8 cellular contexts compared by ENCODE assay signal in genomic region chr1:220271706-220272046, GRCh38. TPM values are rescaled to one million over a fixed set of nuclear protein-coding genes. Genes with fewer than 3 reads are reported as not detected.
DNase-seq lines count a peak whose midpoint lies in the region; ATAC-seq and TF ChIP-seq lines count a peak whose summit lies in the region.

No MANE protein-coding gene starts in this region.

- no peaks in the 10 kb centered on the region for H3K9me3 Mint-ChIP-seq in activated naive CD4-positive, alpha-beta T cell treated with anti-CD3 and anti-CD28 coated beads for 36 hours

- H3K27me3 Mint-ChIP-seq in activated naive CD4-positive, alpha-beta T cell treated with anti-CD3 and anti-CD28 coated beads for 36 hours (ENCODE audit: low read depth), result peaks cover 6% of the 10 kb centered on the region

- no peaks in the 10 kb centered on the region for H3K9me3 ChIP-seq in colonic mucosa
- no peaks in the 10 kb centered on the region for H3K9me3 ChIP-seq in lower lobe of right lung

- H3K36me3 Mint-ChIP-seq in activated naive CD4-positive, alpha-beta T cell treated with anti-CD3 and anti-CD28 coated beads for 36 hours (ENCODE audit: low read depth), result peaks cover 24% of the 10 kb centered on the region

- peak; percentile 12 for DNase-seq in activated naive CD4-positive, alpha-beta T cell treated with anti-CD3 and anti-CD28 coated beads for 36 hours
- DNase-seq in activated naive CD4-positive, alpha-beta T cell (lab: John Stamatoyannopoulos, UW), result no peak
- DNase-seq in LNCaP clone FGC (ENCODE audit: low read depth), result no peak
- DNase-seq in colonic mucosa, result peak; percentile 23
- DNase-seq in lower lobe of right lung, result no peak
- no peak for DNase-seq in NCI-H1436 treated with DMSO at 0.1 percent for 48 hours (lab: John Stamatoyannopoulos, UW)
- no peak for DNase-seq in T1000 (lab: John Stamatoyannopoulos, UW)
- no peak for DNase-seq in NCI-H1417 treated with DMSO at 0.1 percent for 48 hours (lab: John Stamatoyannopoulos, UW)

- no peak overlapping the region for H3K4me3 Mint-ChIP-seq in activated naive CD4-positive, alpha-beta T cell treated with anti-CD3 and anti-CD28 coated beads for 36 hours

- H3K9ac ChIP-seq in colonic mucosa (ENCODE audit: low read depth in 2 of 2, low read length in 2 of 2), result peak overlapping the region; percentile 91 to 98

- no peaks in the 10 kb centered on the region for H3K36me3 ChIP-seq in colonic mucosa
- H3K36me3 ChIP-seq in lower lobe of right lung, result peaks cover 6% of the 10 kb centered on the region

- no peak overlapping the region for H3K27ac Mint-ChIP-seq in activated naive CD4-positive, alpha-beta T cell treated with anti-CD3 and anti-CD28 coated beads for 36 hours

- CTCF ChIA-PET in activated naive CD4-positive, alpha-beta T cell treated with anti-CD3 and anti-CD28 coated beads for 36 hours (lab: Charles Lee), result interaction anchor here (1.0 to 1.3 kb wide), 2 partner anchors 28 to 45 kb away, joined by 4 read pairs; no protein-coding TSS in a partner anchor

- TF ChIP-seq CTCF in LNCaP clone FGC (IDR thresholded peaks at IDR 0.05; ENCODE audit: control insufficient read depth, extremely low read depth, insufficient read depth) (no peak), colonic mucosa (IDR thresholded peaks at IDR 0.05) (no peak), lower lobe of right lung (IDR thresholded peaks at IDR 0.05) (no peak)

- H3K4me3 ChIP-seq in LNCaP clone FGC (ENCODE audit: low read depth, low read length) (peak overlapping the region; percentile 93), colonic mucosa (peak overlapping the region; percentile 82), lower lobe of right lung (peak overlapping the region; percentile 93)

- H3K27ac ChIP-seq in colonic mucosa, result peak overlapping the region; percentile 76
- H3K27ac ChIP-seq in lower lobe of right lung, result peak overlapping the region; percentile 92

- intact Hi-C loops in activated naive CD4-positive, alpha-beta T cell treated with anti-CD3 and anti-CD28 coated beads for 36 hours (cut with micrococcal nuclease), result loop anchor here (1.0 to 5.0 kb wide), 7 partner anchors 53 to 1097 kb away; partner anchors contain the start of genes BPNT1, EPRS1, HLX and MARK1
- intact Hi-C loops in colonic mucosa (cut with DNase I) (no loop called here), lower lobe of right lung (cut with DNase I) (no loop called here)

- H3K4me1 ChIP-seq in colonic mucosa, result peaks cover 11% of the 10 kb centered on the region
- H3K4me1 ChIP-seq in lower lobe of right lung, result peaks cover 30% of the 10 kb centered on the region

- H3K4me1 Mint-ChIP-seq in activated naive CD4-positive, alpha-beta T cell treated with anti-CD3 and anti-CD28 coated beads for 36 hours (ENCODE audit: low read depth), result peaks cover 29% of the 10 kb centered on the region

- H3K27me3 ChIP-seq in colonic mucosa (no peaks in the 10 kb centered on the region), lower lobe of right lung (ENCODE audit: low read depth) (no peaks in the 10 kb centered on the region)

- peak; percentile 23 to 25 for ATAC-seq in lower lobe of right lung

RNA-seq across cellular contexts. Expression of gene RAB3GAP2, which starts 0.6 kb away (rescaled TPM):
- 10 to 100 TPM; 37.3 to 39.6 TPM for total RNA-seq in activated naive CD4-positive, alpha-beta T cell treated with anti-CD3 and anti-CD28 coated beads for 36 hours
- total RNA-seq in colonic mucosa (10 to 100 TPM; 33.2 to 34.2 TPM), lower lobe of right lung (36.1 TPM)

Comparison
In these comparisons a context has a peak if more than half of its experiments do, and no peak if none do; other contexts are left out.
1. DNase-seq: peak in activated naive CD4-positive, alpha-beta T cell treated with anti-CD3 and anti-CD28 coated beads for 36 hours (single experiment) and colonic mucosa (single experiment); none in activated naive CD4-positive, alpha-beta T cell (0 of 4), LNCaP clone FGC (single experiment), lower lobe of right lung (single experiment), NCI-H1436 treated with DMSO at 0.1 percent for 48 hours (single experiment), T1000 (single experiment) and NCI-H1417 treated with DMSO at 0.1 percent for 48 hours (single experiment).
2. Peak in every context shown above with its lines, with median percentiles within 50 percentile points of each other: H3K4me3 ChIP-seq.